Comparison of ENCODE assay signal across 20 cellular contexts in the genomic region with DNA sequence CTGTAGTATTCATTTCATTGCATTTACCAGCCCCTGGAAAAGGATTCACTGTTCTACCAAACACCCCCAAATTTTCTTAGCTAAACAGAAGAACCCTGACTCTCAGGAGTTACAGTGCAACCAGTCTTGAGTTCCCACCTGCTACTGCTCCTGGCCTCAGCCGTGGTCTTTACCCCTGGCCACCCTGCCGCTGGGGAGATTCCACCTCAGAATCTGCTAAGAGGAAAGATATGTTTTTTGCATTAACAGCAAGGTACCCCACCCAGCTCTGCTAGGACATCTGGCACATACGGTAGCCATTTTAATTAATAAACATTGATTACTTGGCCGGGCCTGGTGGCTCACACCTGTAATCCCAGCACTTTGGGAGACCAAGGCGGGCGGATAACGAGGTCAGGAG. TPM values are rescaled to one million over a fixed set of nuclear protein-coding genes. Genes with fewer than 3 reads are reported as not detected.
DNase-seq lines count a peak whose midpoint lies in the region; ATAC-seq and TF ChIP-seq lines count a peak whose summit lies in the region.
"Had no signal": no experiment of that assay in that cellular context is flagged by ENCODE, and none has a peak within 500 bp of the region (broad histone marks: within the 10 kb centered on the region; RNA-seq: fewer than 3 reads in every experiment).

No MANE protein-coding gene starts in this region.

- H3K27ac Mint-ChIP-seq in CD4-positive, alpha-beta T cell: no peak overlapping the region
- H3K27ac Mint-ChIP-seq in activated CD8-positive, alpha-beta T cell treated with anti-CD3 and anti-CD28 coated beads for 36 hours: peak overlapping the region; percentile 100
- H3K27ac Mint-ChIP-seq in naive thymus-derived CD8-positive, alpha-beta T cell: peak overlapping the region in 9 of 10 donors; percentile 87 to 96 (median 94)
- H3K27ac Mint-ChIP-seq: GM23338 had no signal

- peaks cover 47 to 97% (median 74%) of the 10 kb centered on the region in 10 experiments for H3K4me1 ChIP-seq in BLaER1 treated with 17β-estradiol and CSF1 and Interleukin-3, amounts not matched to agents 10 nM and 100 nM
- H3K4me1 ChIP-seq: gastroesophageal sphincter, sigmoid colon had no signal

- CTCF ChIA-PET in CD4-positive, alpha-beta T cell (lab: Charles Lee): interaction anchor here (0.8 to 2.5 kb wide), 9 partner anchors 9 to 80 kb away, joined by 3 to 25 read pairs (median 4); a partner anchor contains a TSS
- CTCF ChIA-PET in activated CD8-positive, alpha-beta T cell treated with anti-CD3 and anti-CD28 coated beads for 36 hours (lab: Charles Lee): interaction anchor here (1.2 to 10.2 kb wide), 8 partner anchors 9 to 137 kb away, joined by 3 to 100 read pairs (median 7); a partner anchor contains a TSS

- H3K36me3 Mint-ChIP-seq in CD4-positive, alpha-beta T cell (ENCODE audit: low read depth): peaks cover 44% of the 10 kb centered on the region
- peaks cover 85% of the 10 kb centered on the region for H3K36me3 Mint-ChIP-seq in activated CD8-positive, alpha-beta T cell treated with anti-CD3 and anti-CD28 coated beads for 36 hours (ENCODE audit: low read depth)
- H3K36me3 Mint-ChIP-seq in naive thymus-derived CD8-positive, alpha-beta T cell: peaks cover 5 to 47% (median 16%) of the 10 kb centered on the region in 3 donors

- peak overlapping the region; percentile 52 for H3K4me3 Mint-ChIP-seq in CD4-positive, alpha-beta T cell
- peak overlapping the region; percentile 96 for H3K4me3 Mint-ChIP-seq in activated CD8-positive, alpha-beta T cell treated with anti-CD3 and anti-CD28 coated beads for 36 hours
- H3K4me3 Mint-ChIP-seq in naive thymus-derived CD8-positive, alpha-beta T cell: peak overlapping the region in 9 of 10 donors; percentile 50 to 90 (median 84)
- H3K4me3 Mint-ChIP-seq: GM23338 had no signal

- H3K9ac ChIP-seq in BLaER1 treated with 17β-estradiol and CSF1 and Interleukin-3, amounts not matched to agents 10 nM and 100 nM: peak overlapping the region in 7 of 11 experiments; percentile 57 to 77 (median 70); a peak in 11 of 22 replicates

- no peaks in the 10 kb centered on the region for H3K27me3 ChIP-seq in BLaER1 treated with 17β-estradiol and CSF1 and Interleukin-3, amounts not matched to agents 10 nM and 100 nM
- no peaks in the 10 kb centered on the region for H3K27me3 ChIP-seq in CD4-positive, alpha-beta T cell (ENCODE audit: control insufficient read depth, insufficient read depth, low read length)

- no peaks in the 10 kb centered on the region for H4K20me1 ChIP-seq in BLaER1 treated with 17β-estradiol and CSF1 and Interleukin-3, amounts not matched to agents 10 nM and 100 nM

- peak overlapping the region in 10 of 11 experiments; percentile 68 to 90 (median 84); a peak in 19 of 22 replicates for H3K27ac ChIP-seq in BLaER1 treated with 17β-estradiol and CSF1 and Interleukin-3, amounts not matched to agents 10 nM and 100 nM
- H3K27ac ChIP-seq in CD4-positive, alpha-beta T cell (ENCODE audit: low read depth, low read length): no peak overlapping the region
- H3K27ac ChIP-seq: gastroesophageal sphincter had no signal

- peaks cover 94% of the 10 kb centered on the region for H3K4me1 Mint-ChIP-seq in CD4-positive, alpha-beta T cell (ENCODE audit: low read depth)
- peaks cover 83% of the 10 kb centered on the region for H3K4me1 Mint-ChIP-seq in activated CD8-positive, alpha-beta T cell treated with anti-CD3 and anti-CD28 coated beads for 36 hours (ENCODE audit: low read depth)
- H3K4me1 Mint-ChIP-seq in naive thymus-derived CD8-positive, alpha-beta T cell: peaks cover 69 to 98% (median 94%) of the 10 kb centered on the region in 4 donors

- H3K9me3 ChIP-seq in BLaER1 treated with 17β-estradiol and CSF1 and Interleukin-3, amounts not matched to agents 10 nM and 100 nM (replicated peaks in 1 of 11): no peaks in the 10 kb centered on the region
- H3K9me3 ChIP-seq in CD4-positive, alpha-beta T cell (ENCODE audit: control insufficient read depth, low read length): no peaks in the 10 kb centered on the region
- H3K9me3 ChIP-seq: gastroesophageal sphincter, sigmoid colon had no signal

- H3K27me3 Mint-ChIP-seq in CD4-positive, alpha-beta T cell: no peaks in the 10 kb centered on the region
- H3K27me3 Mint-ChIP-seq in activated CD8-positive, alpha-beta T cell treated with anti-CD3 and anti-CD28 coated beads for 36 hours: no peaks in the 10 kb centered on the region
- H3K27me3 Mint-ChIP-seq in naive thymus-derived CD8-positive, alpha-beta T cell: no peaks in the 10 kb centered on the region

- POLR2A ChIA-PET in CD4-positive, alpha-beta T cell (lab: Charles Lee): interaction anchor here (0.5 to 3.7 kb wide), 12 partner anchors 9 to 176 kb away, joined by 3 to 15 read pairs (median 6); a partner anchor contains a TSS
- POLR2A ChIA-PET in activated CD8-positive, alpha-beta T cell treated with anti-CD3 and anti-CD28 coated beads for 36 hours (lab: Charles Lee): interaction anchor here (0.7 to 19.8 kb wide), 13 partner anchors 8 to 150 kb away, joined by 3 to 364 read pairs (median 12); a partner anchor contains a TSS
- POLR2A ChIA-PET in naive thymus-derived CD8-positive, alpha-beta T cell (lab: Charles Lee): interaction anchor here (1.0 to 6.4 kb wide), 8 partner anchors 10 to 143 kb away, joined by 3 to 60 read pairs (median 7); a partner anchor contains a TSS

- H3K4me3 ChIP-seq in BLaER1 treated with 17β-estradiol and CSF1 and Interleukin-3, amounts not matched to agents 10 nM and 100 nM: peak overlapping the region in 4 of 10 experiments; percentile 10 to 37 (median 29); a peak in 4 of 20 replicates
- H3K4me3 ChIP-seq: gastroesophageal sphincter, GM23338, sigmoid colon had no signal

- intact Hi-C loops in CD4-positive, alpha-beta T cell (cut with DNase I, micrococcal nuclease): loop anchor here in 1 of 2 experiments (1.0 to 5.0 kb wide), 4 partner anchors 9 to 92 kb away; a partner anchor contains a TSS
- intact Hi-C loops in activated CD8-positive, alpha-beta T cell treated with anti-CD3 and anti-CD28 coated beads for 36 hours (cut with micrococcal nuclease): loop anchor here (5.0 kb wide), 3 partner anchors 37 to 127 kb away; a partner anchor contains a TSS

- H3K36me3 ChIP-seq in BLaER1 treated with 17β-estradiol and CSF1 and Interleukin-3, amounts not matched to agents 10 nM and 100 nM: peaks cover 0 to 19% (median 0%) of the 10 kb centered on the region in 11 experiments; a peak in 4 of 22 replicates
- H3K36me3 ChIP-seq: gastroesophageal sphincter, sigmoid colon had no signal

- H3K9me3 Mint-ChIP-seq in CD4-positive, alpha-beta T cell: no peaks in the 10 kb centered on the region
- peaks cover 3% of the 10 kb centered on the region for H3K9me3 Mint-ChIP-seq in activated CD8-positive, alpha-beta T cell treated with anti-CD3 and anti-CD28 coated beads for 36 hours
- H3K9me3 Mint-ChIP-seq in naive thymus-derived CD8-positive, alpha-beta T cell: no peaks in the 10 kb centered on the region
- H3K9me3 Mint-ChIP-seq: GM23338 had no signal

- TF ChIP-seq CTCF in CD4-positive, alpha-beta T cell (IDR thresholded peaks at IDR 0.05): no peak
- TF ChIP-seq CTCF in activated CD8-positive, alpha-beta T cell treated with anti-CD3 and anti-CD28 coated beads for 36 hours (IDR thresholded peaks at IDR 0.05): no peak

- no peak for DNase-seq in CD4-positive, alpha-beta T cell
- peak; percentile 28 for DNase-seq in activated CD8-positive, alpha-beta T cell treated with anti-CD3 and anti-CD28 coated beads for 36 hours
- no peak for DNase-seq in naive thymus-derived CD8-positive, alpha-beta T cell
- DNase-seq in ecto neural progenitor cell (ENCODE audit: low spot score) (no peak), SW480 (ENCODE audit: low spot score) (no peak)
- DNase-seq: activated CD4-positive, alpha-beta T cell treated with anti-CD3 and anti-CD28 coated beads for 48 hours; activated effector memory CD4-positive, alpha-beta T cell treated with Interleukin-2 at 50 U/mL for 16 hours; cortex of kidney; NCI-H446 treated with DMSO at 0.1 percent for 48 hours; sigmoid colon; stimulated activated CD4-positive, alpha-beta T cell treated with anti-CD3 and anti-CD28 coated beads, Interleukin-2, amount 100 ng/mL, for 48 hours had no signal

- ATAC-seq in CD4-positive, alpha-beta T cell (ENCODE audit: poor library complexity): no peak
- no peak for ATAC-seq in activated CD8-positive, alpha-beta T cell treated with anti-CD3 and anti-CD28 coated beads for 36 hours
- no peak for ATAC-seq in naive thymus-derived CD8-positive, alpha-beta T cell
- ATAC-seq in GM18498 (IDR thresholded peaks at IDR 0.05; ENCODE audit: unreplicated experiment): no peak
- ATAC-seq: gastroesophageal sphincter, GM23338, Right ventricle myocardium inferior had no signal

- peak overlapping the region; percentile 70 to 99 (median 82) for H3K4me2 ChIP-seq in BLaER1 treated with 17β-estradiol and CSF1 and Interleukin-3, amounts not matched to agents 10 nM and 100 nM
- H3K4me2 ChIP-seq: GM23338 had no signal

RNA-seq across cellular contexts. Expression of a gene that starts 9.0 kb away (rescaled TPM):
- 10 to 100 TPM; 26.7 to 30.3 TPM for total RNA-seq in CD4-positive, alpha-beta T cell
- total RNA-seq in activated CD8-positive, alpha-beta T cell treated with anti-CD3 and anti-CD28 coated beads for 36 hours: 100 to 1,000 TPM; 236 to 251 TPM
- total RNA-seq in naive thymus-derived CD8-positive, alpha-beta T cell: 100 to 1,000 TPM; 157 to 161 TPM
- 100 to 1,000 TPM; 120 to 195 (median 159) TPM for polyA plus RNA-seq in naive thymus-derived CD8-positive, alpha-beta T cell
- total RNA-seq: epithelial cell of proximal tubule, MCF 10A, osteocyte had no signal

RNA-seq across cellular contexts. Expression of a gene that starts 36.4 kb away (rescaled TPM):
- 10 to 100 TPM; 29.0 to 30.2 TPM for total RNA-seq in CD4-positive, alpha-beta T cell
- total RNA-seq in activated CD8-positive, alpha-beta T cell treated with anti-CD3 and anti-CD28 coated beads for 36 hours: 10 to 100 TPM; 51.1 to 51.7 TPM
- 10 to 100 TPM; 11.2 to 12.6 TPM for total RNA-seq in naive thymus-derived CD8-positive, alpha-beta T cell
- 1 to 10 TPM; 1.9 to 3.4 (median 3.2) TPM for polyA plus RNA-seq in naive thymus-derived CD8-positive, alpha-beta T cell

RNA-seq across cellular contexts. Expression of a gene that starts 39.3 kb away (rescaled TPM):
- not detected for total RNA-seq in CD4-positive, alpha-beta T cell
- not detected for total RNA-seq in activated CD8-positive, alpha-beta T cell treated with anti-CD3 and anti-CD28 coated beads for 36 hours
- total RNA-seq in naive thymus-derived CD8-positive, alpha-beta T cell: not detected
- polyA plus RNA-seq in naive thymus-derived CD8-positive, alpha-beta T cell: not detected
- total RNA-seq: MCF 10A, mononuclear cell, osteocyte had no signal
- polyA plus RNA-seq: GM23338 had no signal

RNA-seq across cellular contexts. Expression of a gene that starts 48.3 kb away (rescaled TPM):
- total RNA-seq in CD4-positive, alpha-beta T cell: 1 to 10 TPM in 1 of 2 experiments, under 1 TPM in 1; 0.95 to 1.8 TPM
- total RNA-seq in activated CD8-positive, alpha-beta T cell treated with anti-CD3 and anti-CD28 coated beads for 36 hours: 10 to 100 TPM; 26.2 to 31.0 TPM
- 1 to 10 TPM; 2.8 to 3.1 TPM for total RNA-seq in naive thymus-derived CD8-positive, alpha-beta T cell
- polyA plus RNA-seq in naive thymus-derived CD8-positive, alpha-beta T cell: 1 to 10 TPM in 2 of 3 donors, under 1 TPM in 1; 0.94 to 3.1 (median 1.2) TPM
- total RNA-seq: osteocyte had no signal

Comparison
In these comparisons a context has a peak if more than half of its experiments do, and no peak if none do; other contexts are left out.
1. RNA of a gene that starts 9.0 kb away (total RNA-seq): 236 to 251 TPM in activated CD8-positive, alpha-beta T cell treated with anti-CD3 and anti-CD28 coated beads for 36 hours and 157 to 161 TPM in naive thymus-derived CD8-positive, alpha-beta T cell; 26.7 to 30.3 TPM in CD4-positive, alpha-beta T cell; every median in the first group is over 4 times any median in the second.
2. Peak in every context shown above with its lines, with median percentiles within 50 percentile points of each other: H3K4me3 Mint-ChIP-seq.